9 cellular contexts compared by ENCODE assay signal in genomic region chr13:27403252-27403678, GRCh38. TPM values are rescaled to one million over a fixed set of nuclear protein-coding genes. Genes with fewer than 3 reads are reported as not detected.
A peak's percentile ranks its signal among the peaks of the same experiment; 100 is the strongest.
DNase-seq lines count a peak whose midpoint lies in the region; FAIRE-seq and TF ChIP-seq lines count a peak whose summit lies in the region.
"Had no signal": no experiment of that assay in that cellular context is flagged by ENCODE, and none has a peak within 500 bp of the region (broad histone marks: within the 10 kb centered on the region; RNA-seq: fewer than 3 reads in every experiment).

No MANE protein-coding gene starts in this region.

- H3K27ac ChIP-seq in trophoblast cell (ENCODE audit: low read depth, low read length) (peak overlapping the region; percentile 35), MM.1S (ENCODE audit: low read length) (no peak overlapping the region)

- no peak for TF ChIP-seq CTCF in MM.1S (IDR thresholded peaks at IDR 0.05; ENCODE audit: low read length)

- no peaks in the 10 kb centered on the region for H3F3A ChIP-seq in MM.1S (ENCODE audit: insufficient read depth, low read length)

- H3K9me3 ChIP-seq in trophoblast cell (ENCODE audit: insufficient read depth, low read depth, low read length) (no peaks in the 10 kb centered on the region), MM.1S (replicated peaks; ENCODE audit: insufficient read depth, low read length) (no peaks in the 10 kb centered on the region)

- no peak overlapping the region for H3K4ac ChIP-seq in trophoblast cell (ENCODE audit: low read depth, low read length)

- H3K9me2 ChIP-seq in MM.1S (replicated peaks; ENCODE audit: insufficient read depth, low read length): no peaks in the 10 kb centered on the region

- H2AFZ ChIP-seq in trophoblast cell (ENCODE audit: insufficient read depth, low read length, poor library complexity) (no peak overlapping the region), MM.1S (ENCODE audit: low read length) (no peak overlapping the region)

- H3K4me1 ChIP-seq in trophoblast cell (ENCODE audit: control insufficient read depth in 1 of 2, insufficient read depth in 2 of 2, low read length in 2 of 2) (peaks cover 8 to 13% of the 10 kb centered on the region in 2 experiments), MM.1S (ENCODE audit: low read length) (no peaks in the 10 kb centered on the region)

- no CpG with 5 or more reads among the region's 3 CpGs for WGBS in trophoblast cell (ENCODE audit: extremely low coverage, insufficient coverage, insufficient read length)

- no peaks in the 10 kb centered on the region for H3K27me3 ChIP-seq in trophoblast cell (ENCODE audit: insufficient read depth, low read length)
- H3K27me3 ChIP-seq in MM.1S (replicated peaks; ENCODE audit: insufficient read depth, low read length): no peaks in the 10 kb centered on the region

- no peak overlapping the region for H2BK5ac ChIP-seq in trophoblast cell (ENCODE audit: low read depth, low read length, poor library complexity)

- DNase-seq in COLO829 (ENCODE audit: low spot score) (peak; percentile 34), RCC 7860 (ENCODE audit: low spot score) (peak; percentile 62), foreskin melanocyte (peak; percentile 77), trophoblast cell (peak in 1 of 2 donors; percentile 34), MM.1S (no peak), HEK293T (ENCODE audit: extremely low spot score) (no peak), DMS 273 (lab: John Stamatoyannopoulos, UW; ENCODE audit: unreplicated experiment) (no peak), midbrain (lab: John Stamatoyannopoulos, UW) (no peak)
- DNase-seq: T1000 had no signal

- H3K14ac ChIP-seq in trophoblast cell (ENCODE audit: low read length): no peak overlapping the region

- H2BK120ac ChIP-seq in trophoblast cell (ENCODE audit: insufficient read depth, low read length, poor library complexity): no peak overlapping the region

- no peak overlapping the region for H4K8ac ChIP-seq in trophoblast cell (ENCODE audit: low read depth, low read length)

- no peak overlapping the region for H3K18ac ChIP-seq in trophoblast cell (ENCODE audit: low read length)

- no peak overlapping the region for H4K12ac ChIP-seq in trophoblast cell (ENCODE audit: low read depth, low read length)

- H3K23ac ChIP-seq in trophoblast cell (ENCODE audit: low read length): no peak overlapping the region

- H3K36me3 ChIP-seq in trophoblast cell (ENCODE audit: control insufficient read depth in 1 of 2, insufficient read depth in 2 of 2, low read length in 2 of 2): no peaks in the 10 kb centered on the region
- no peaks in the 10 kb centered on the region for H3K36me3 ChIP-seq in MM.1S (replicated peaks; ENCODE audit: insufficient read depth, low read length)

- H3K4me2 ChIP-seq in trophoblast cell (ENCODE audit: low read length) (peak overlapping the region; percentile 40), MM.1S (ENCODE audit: low read depth, low read length) (no peak overlapping the region)

- no peaks in the 10 kb centered on the region for H4K20me1 ChIP-seq in MM.1S (ENCODE audit: insufficient read depth, low read length)

- POLR2A ChIA-PET in HEK293T (lab: Yijun Ruan, JAX): interaction anchor here (0.7 to 1.4 kb wide), 2 partner anchors 12 to 47 kb away, joined by 3 to 4 read pairs; no protein-coding TSS in a partner anchor

- no peaks in the 10 kb centered on the region for H3K79me1 ChIP-seq in trophoblast cell (ENCODE audit: low read length)

- H3K9ac ChIP-seq in trophoblast cell (ENCODE audit: low read length) (no peak overlapping the region), MM.1S (ENCODE audit: low read length) (no peak overlapping the region)

- no peak overlapping the region for H4K91ac ChIP-seq in trophoblast cell (ENCODE audit: low read depth, low read length)

- CTCF ChIA-PET in HEK293T (lab: Yijun Ruan, JAX): no interaction called here

- H3K79me2 ChIP-seq in trophoblast cell (ENCODE audit: control insufficient read depth, insufficient read depth, low read length, poor library complexity) (no peaks in the 10 kb centered on the region), MM.1S (ENCODE audit: low read length) (no peaks in the 10 kb centered on the region)

- no peak overlapping the region for H3K4me3 ChIP-seq in trophoblast cell (ENCODE audit: low read depth, low read length)
- H3K4me3 ChIP-seq in MM.1S (ENCODE audit: low read length): no peak overlapping the region

- H2BK12ac ChIP-seq in trophoblast cell (ENCODE audit: low read length): no peak overlapping the region

- FAIRE-seq in RCC 7860 (lab: Jason Lieb, UNC): no peak

- H2AK5ac ChIP-seq in trophoblast cell (ENCODE audit: low read length): no peak overlapping the region

TF ChIP-seq in HEK293T, 16 proteins besides CTCF, POLR2A, EP300 and RAD21:
- TF ChIP-seq NFRKB (IDR thresholded peaks at IDR 0.05) (no peak), ELF4 (IDR thresholded peaks at IDR 0.05) (no peak), CTBP1 (IDR thresholded peaks at IDR 0.05; ENCODE audit: borderline replicate concordance) (no peak), FOXM1 (IDR thresholded peaks at IDR 0.05; ENCODE audit: borderline replicate concordance) (no peak), SUZ12 (IDR thresholded peaks at IDR 0.05) (no peak), ARNT (IDR thresholded peaks at IDR 0.05) (no peak), L3MBTL2 (conservative IDR thresholded peaks at IDR 0.05) (no peak), FOXK2 (IDR thresholded peaks at IDR 0.05) (no peak), ZNF384 (IDR thresholded peaks at IDR 0.05) (no peak), PKNOX1 (IDR thresholded peaks at IDR 0.05) (no peak), BHLHE40 (IDR thresholded peaks at IDR 0.05; ENCODE audit: borderline replicate concordance) (no peak), SP1 (IDR thresholded peaks at IDR 0.05) (no peak), FOXA1 (IDR thresholded peaks at IDR 0.05) (no peak), LEF1 (IDR thresholded peaks at IDR 0.05; ENCODE audit: borderline replicate concordance) (no peak)

RNA-seq across cellular contexts. Expression of gene GTF3A, which starts 21.2 kb away (rescaled TPM):
- 79.8 and 83.8 TPM in 2 replicates for polyA plus RNA-seq in trophoblast cell (2013)

RNA-seq across cellular contexts. Expression of gene MTIF3, which starts 47.1 kb away (rescaled TPM):
- 56.0 and 58.8 TPM in 2 replicates for polyA plus RNA-seq in trophoblast cell (2013)

Comparison
In these comparisons a context has a peak if more than half of its experiments do, and no peak if none do; other contexts are left out.
1. DNase-seq: peak in COLO829 (single experiment), RCC 7860 (single experiment) and foreskin melanocyte (single experiment); none in MM.1S (single experiment), HEK293T (single experiment), DMS 273 (single experiment) and midbrain (single experiment).